Comparison of ENCODE assay signal across 1 cellular context in genomic region chr18:55234366-55235093, GRCh38.
TF ChIP-seq lines count a peak whose summit lies in the region.

No MANE protein-coding gene starts in this region.

TF ChIP-seq in GM12878, 131 proteins besides CTCF, POLR2A, EP300 and RAD21 (continued from another document):
- no peak for TF ChIP-seq CUX1 (IDR thresholded peaks at IDR 0.05; ENCODE audit: insufficient replicate concordance, low read depth, low read length)
- TF ChIP-seq CREM (IDR thresholded peaks at IDR 0.05; ENCODE audit: low read depth): 0 out of 2 replicates have a peak, but pooled peaks have one; percentile 7
- no peak for TF ChIP-seq MEF2B (IDR thresholded peaks at IDR 0.05; ENCODE audit: partially characterized antibody, poor library complexity, severe bottlenecking)
- TF ChIP-seq MLLT1 (IDR thresholded peaks at IDR 0.05): no peak
- peak; percentile 87 for TF ChIP-seq SMC3 (IDR thresholded peaks at IDR 0.05; ENCODE audit: borderline replicate concordance, low read length)
- 0 out of 2 replicates have a peak, but pooled peaks have one; percentile 28 for TF ChIP-seq ZNF24 (IDR thresholded peaks at IDR 0.05)
- 0 out of 2 replicates have a peak, but pooled peaks have one; percentile 36 for TF ChIP-seq CBX5 (IDR thresholded peaks at IDR 0.05; ENCODE audit: low read depth)
- peak; percentile 47; the same call in 1 of the 2 replicates for TF ChIP-seq RB1 (IDR thresholded peaks at IDR 0.05; ENCODE audit: borderline replicate concordance)
- peak; percentile 47; the same call in 1 of the 2 replicates for TF ChIP-seq MEF2A (IDR thresholded peaks at IDR 0.05; ENCODE audit: insufficient read depth, low read depth, low read length)
- TF ChIP-seq IRF4 (IDR thresholded peaks at IDR 0.05; ENCODE audit: low read depth, low read length): 0 out of 2 replicates have a peak, but pooled peaks have one; percentile 41
- 0 out of 2 replicates have a peak, but pooled peaks have one; percentile 25 for TF ChIP-seq EZH2 (IDR thresholded peaks at IDR 0.05; ENCODE audit: borderline replicate concordance, control insufficient read depth, low read depth, low read length)
- no peak for TF ChIP-seq SRF (IDR thresholded peaks at IDR 0.05; ENCODE audit: low read depth in 2 of 2, low read length in 2 of 2)
- peak; percentile 80 for TF ChIP-seq YY1 (IDR thresholded peaks at IDR 0.05; ENCODE audit: low read depth, low read length)
- no peak for TF ChIP-seq SMAD5 (IDR thresholded peaks at IDR 0.05; ENCODE audit: low read depth)
- TF ChIP-seq SMARCA5 (IDR thresholded peaks at IDR 0.05): 0 out of 2 replicates have a peak, but pooled peaks have one; percentile 68
- TF ChIP-seq BHLHE40 (IDR thresholded peaks at IDR 0.05; ENCODE audit: borderline replicate concordance in 1 of 2, low read depth in 2 of 2, low read length in 1 of 2): no peak
TF ChIP-seq in GM12878: peak in this region for 13.
